ENCODE assay signal across 19 cellular contexts in the genomic region with DNA sequence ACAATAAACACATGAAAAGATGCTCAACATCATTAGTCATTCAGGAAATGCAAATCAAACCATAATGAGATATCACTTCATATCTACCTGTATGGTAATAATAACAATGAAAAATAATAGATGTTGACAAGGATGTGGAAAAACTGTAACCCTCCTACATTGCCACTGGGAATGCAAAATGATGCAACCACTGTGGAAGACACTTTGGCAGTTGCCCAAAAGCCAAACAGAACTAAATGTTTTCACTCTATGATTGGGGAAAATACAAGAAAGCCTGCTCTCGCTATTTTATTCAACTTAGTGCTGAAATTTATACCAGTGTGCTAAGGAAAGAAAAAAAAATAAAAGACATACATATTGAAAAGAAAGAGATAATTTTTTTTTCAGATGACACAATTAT.
DNase-seq lines count a peak whose midpoint lies in the region; ATAC-seq, FAIRE-seq and TF ChIP-seq lines count a peak whose summit lies in the region.
"Had no signal": no experiment of that assay in that cellular context is flagged by ENCODE, and none has a peak within 500 bp of the region (broad histone marks: within the 10 kb centered on the region; RNA-seq: fewer than 3 reads in every experiment).

No MANE protein-coding gene starts in this region.

- H3K4me3 Mint-ChIP-seq in astrocyte (ENCODE audit: unreplicated experiment): no peak overlapping the region
- no peak overlapping the region for H3K4me3 Mint-ChIP-seq in stimulated activated naive B cell treated with anti-CD40 and anti-IgM and Interleukin-4, amounts not matched to agents 10 μg/mL and 1 μg/mL and 100 μg/mL, for 72 hours
- H3K4me3 Mint-ChIP-seq: B cell; CD4-positive, alpha-beta T cell had no signal

- H2BK5ac ChIP-seq in IMR-90 (ENCODE audit: low read depth, low read length, poor library complexity, severe bottlenecking): no peak overlapping the region

- H3K27me3 ChIP-seq in IMR-90 (ENCODE audit: control insufficient read depth, insufficient read depth, low read length) (no peaks in the 10 kb centered on the region), astrocyte (ENCODE audit: insufficient read depth, low read length) (no peaks in the 10 kb centered on the region), hepatocyte (no peaks in the 10 kb centered on the region)

- no peak overlapping the region for H2BK20ac ChIP-seq in IMR-90 (ENCODE audit: low read depth, low read length)

- no peaks in the 10 kb centered on the region for H3K79me2 ChIP-seq in astrocyte (ENCODE audit: insufficient read depth, low read length)
- no peaks in the 10 kb centered on the region for H3K79me2 ChIP-seq in hepatocyte

- no peaks in the 10 kb centered on the region for H3K79me1 ChIP-seq in IMR-90 (ENCODE audit: low read depth in 1 of 2, low read length in 2 of 2)

- H3K36me3 Mint-ChIP-seq in astrocyte (ENCODE audit: low read depth, unreplicated experiment): no peaks in the 10 kb centered on the region
- H3K36me3 Mint-ChIP-seq in stimulated activated naive B cell treated with anti-CD40 and anti-IgM and Interleukin-4, amounts not matched to agents 10 μg/mL and 1 μg/mL and 100 μg/mL, for 72 hours: no peaks in the 10 kb centered on the region

- no peak overlapping the region for H4K91ac ChIP-seq in IMR-90 (ENCODE audit: insufficient read depth, low read depth, low read length)

- H4K5ac ChIP-seq in IMR-90 (ENCODE audit: low read depth, low read length): no peak overlapping the region

- no peak for TF ChIP-seq CTCF in IMR-90 (conservative IDR thresholded peaks at IDR 0.05; ENCODE audit: low read depth, low read length)
- no peak for TF ChIP-seq CTCF in astrocyte (IDR thresholded peaks at IDR 0.05; ENCODE audit: insufficient read depth, low read depth, low read length)
- no peak for TF ChIP-seq CTCF in hepatocyte (IDR thresholded peaks at IDR 0.05; ENCODE audit: poor library complexity)

- H3K56ac ChIP-seq in IMR-90 (ENCODE audit: extremely low read depth, insufficient read depth, low read length): no peak overlapping the region

- TF ChIP-seq POLR2A in IMR-90 (IDR thresholded peaks at IDR 0.05; ENCODE audit: low read depth, low read length): no peak

- H3K18ac ChIP-seq in IMR-90 (ENCODE audit: low read depth, low read length): no peak overlapping the region

- no peak overlapping the region for H3K14ac ChIP-seq in IMR-90 (replicated peaks; ENCODE audit: low read depth, low read length)

- POLR2A ChIA-PET in IMR-90 (lab: Charles Lee; ENCODE audit: unreplicated experiment): no interaction called here

- no peaks in the 10 kb centered on the region for H3K36me3 ChIP-seq in IMR-90 (ENCODE audit: control insufficient read depth, insufficient read depth, low read length)
- H3K36me3 ChIP-seq in astrocyte (ENCODE audit: insufficient read depth, low read length): no peaks in the 10 kb centered on the region
- H3K36me3 ChIP-seq in hepatocyte (replicated peaks; ENCODE audit: insufficient read depth, low read depth): no peaks in the 10 kb centered on the region

- H3K9me1 ChIP-seq in IMR-90 (ENCODE audit: insufficient read depth, low read length): no peaks in the 10 kb centered on the region

- H3K4me2 ChIP-seq in IMR-90 (ENCODE audit: low read depth, low read length): no peak overlapping the region
- H3K4me2 ChIP-seq in astrocyte (ENCODE audit: low read length): no peak overlapping the region
- no peak overlapping the region for H3K4me2 ChIP-seq in hepatocyte
- H3K4me2 ChIP-seq: KMS-11, PC-9 had no signal

- no peak for ATAC-seq in IMR-90 (ENCODE audit: low read depth)
- no peak for ATAC-seq in HG03442 (IDR thresholded peaks at IDR 0.05; ENCODE audit: unreplicated experiment)
- no peak for ATAC-seq in stimulated activated naive B cell treated with anti-CD40 and anti-IgM and Interleukin-4, amounts not matched to agents 10 μg/mL and 1 μg/mL and 100 μg/mL, for 72 hours (replicated peaks)
- ATAC-seq in GM21423 (IDR thresholded peaks at IDR 0.05; ENCODE audit: unreplicated experiment): no peak
- ATAC-seq: GM12878 had no signal

- no peak overlapping the region for H2BK15ac ChIP-seq in IMR-90 (ENCODE audit: low read depth, low read length)

- H2AFZ ChIP-seq in IMR-90 (replicated peaks; ENCODE audit: low read length, poor library complexity) (no peak overlapping the region), astrocyte (ENCODE audit: low read depth, low read length) (no peak overlapping the region), hepatocyte (no peak overlapping the region)
- H2AFZ ChIP-seq: PC-9 had no signal

- H3K4me1 ChIP-seq in IMR-90 (ENCODE audit: control insufficient read depth, insufficient read depth, low read length) (no peaks in the 10 kb centered on the region), astrocyte (ENCODE audit: insufficient read depth, low read length) (no peaks in the 10 kb centered on the region), hepatocyte (ENCODE audit: insufficient read depth) (no peaks in the 10 kb centered on the region)

- peaks cover 5% of the 10 kb centered on the region; the same call in 1 of the 2 replicates for H3K9me3 ChIP-seq in IMR-90 (ENCODE audit: control insufficient read depth, insufficient read depth, low read length)
- H3K9me3 ChIP-seq in astrocyte (ENCODE audit: insufficient read depth, low read depth, low read length): no peaks in the 10 kb centered on the region
- no peaks in the 10 kb centered on the region for H3K9me3 ChIP-seq in hepatocyte (ENCODE audit: low read depth)

- H3K27ac ChIP-seq in IMR-90 (ENCODE audit: insufficient read depth, low read length) (no peak overlapping the region), astrocyte (ENCODE audit: low read depth, low read length) (no peak overlapping the region), hepatocyte (no peak overlapping the region)
- H3K27ac ChIP-seq: KMS-11, PC-9 had no signal

- TF ChIP-seq RAD21 in IMR-90 (IDR thresholded peaks at IDR 0.05; ENCODE audit: low read length): no peak

- H3K4ac ChIP-seq in IMR-90 (ENCODE audit: low read depth, low read length): no peak overlapping the region

- no peak overlapping the region for H2AK9ac ChIP-seq in IMR-90 (replicated peaks; ENCODE audit: low read depth, low read length, poor library complexity)

- CTCF ChIA-PET in IMR-90 (lab: Yijun Ruan, JAX): no interaction called here

- BruUV-seq in IMR-90 (replicated peaks; lab: Mats Ljungman, UMichigan): no TSS peak

- no peaks in the 10 kb centered on the region for H4K20me1 ChIP-seq in IMR-90 (ENCODE audit: insufficient read depth, low read length)
- no peaks in the 10 kb centered on the region for H4K20me1 ChIP-seq in astrocyte (ENCODE audit: insufficient read depth, low read length)
- H4K20me1 ChIP-seq in hepatocyte (ENCODE audit: insufficient read depth, poor library complexity, severe bottlenecking): no peaks in the 10 kb centered on the region

- intact Hi-C loops in IMR-90 (cut with micrococcal nuclease): no loop called here

- peak overlapping the region; percentile 81 for H3K27ac Mint-ChIP-seq in astrocyte (ENCODE audit: unreplicated experiment)
- H3K27ac Mint-ChIP-seq in stimulated activated naive B cell treated with anti-CD40 and anti-IgM and Interleukin-4, amounts not matched to agents 10 μg/mL and 1 μg/mL and 100 μg/mL, for 72 hours: no peak overlapping the region
- H3K27ac Mint-ChIP-seq: B cell; CD4-positive, alpha-beta T cell had no signal

- no peaks in the 10 kb centered on the region for H3K27me3 Mint-ChIP-seq in astrocyte (ENCODE audit: low read depth, unreplicated experiment)
- H3K27me3 Mint-ChIP-seq in stimulated activated naive B cell treated with anti-CD40 and anti-IgM and Interleukin-4, amounts not matched to agents 10 μg/mL and 1 μg/mL and 100 μg/mL, for 72 hours: no peaks in the 10 kb centered on the region
- H3K27me3 Mint-ChIP-seq: B cell; CD4-positive, alpha-beta T cell had no signal

- peak; percentile 34 for DNase-seq in Ammon's horn (ENCODE audit: low spot score)
- no peak for DNase-seq in IMR-90
- no peak for DNase-seq in astrocyte (ENCODE audit: low read depth)
- peak; percentile 15 for DNase-seq in hepatocyte (ENCODE audit: low spot score)
- DNase-seq in iPS-NIHi7 (ENCODE audit: extremely low spot score): no peak
- DNase-seq in stimulated activated naive B cell treated with anti-CD40 and anti-IgM and Interleukin-4, amounts not matched to agents 10 μg/mL and 1 μg/mL and 100 μg/mL, for 72 hours: no peak
- DNase-seq: ACHN; Calu3; CD4-positive, alpha-beta T cell; MM.1S; NCI-H2081; NCI-H446; PC-9 had no signal

- H2BK120ac ChIP-seq in IMR-90 (ENCODE audit: low read depth, low read length): no peak overlapping the region

- H3K9ac ChIP-seq in IMR-90 (ENCODE audit: low read depth, low read length) (no peak overlapping the region), astrocyte (ENCODE audit: low read length) (no peak overlapping the region)
- H3K9ac ChIP-seq: KMS-11 had no signal

- no peak for FAIRE-seq in astrocyte (lab: Jason Lieb, UNC)
- FAIRE-seq: GM12878, GM18507 had no signal

- no peak overlapping the region for H3K4me3 ChIP-seq in IMR-90 (ENCODE audit: insufficient read depth, low read depth, low read length)
- no peak overlapping the region for H3K4me3 ChIP-seq in astrocyte (ENCODE audit: insufficient read depth, low read depth, low read length)
- no peak overlapping the region for H3K4me3 ChIP-seq in hepatocyte
- H3K4me3 ChIP-seq: GM12878, PC-9 had no signal

- H3K23ac ChIP-seq in IMR-90 (ENCODE audit: low read depth, low read length): no peak overlapping the region

- no peaks in the 10 kb centered on the region for H3K9me3 Mint-ChIP-seq in astrocyte (ENCODE audit: unreplicated experiment)
- H3K9me3 Mint-ChIP-seq in stimulated activated naive B cell treated with anti-CD40 and anti-IgM and Interleukin-4, amounts not matched to agents 10 μg/mL and 1 μg/mL and 100 μg/mL, for 72 hours: peaks cover 1 to 3% of the 10 kb centered on the region in 2 donors

- WGBS in IMR-90 (ENCODE audit: extremely low coverage in 2 of 2, insufficient read length in 1 of 2), 2 experiments: no CpG with 5 or more reads among the region's 1 CpG
- 73% methylated on average over 1 of the region's 1 CpG for WGBS in hepatocyte (ENCODE audit: low lambda C conversion rate, missing lambda C conversion rate)

- H4K8ac ChIP-seq in IMR-90 (ENCODE audit: low read depth in 2 of 2, low read length in 2 of 2): no peak overlapping the region

- dilution Hi-C loops in IMR-90 (cut with HindIII; ENCODE audit: low sequenced_read_pairs, unreplicated experiment): no loop called here

- no peaks in the 10 kb centered on the region for H3K9me2 ChIP-seq in hepatocyte (replicated peaks; ENCODE audit: insufficient read depth)

- no peak overlapping the region for H2AK5ac ChIP-seq in IMR-90 (ENCODE audit: low read depth, low read length)

- H3K4me1 Mint-ChIP-seq in astrocyte (ENCODE audit: low read depth, unreplicated experiment): peaks cover 6% of the 10 kb centered on the region
- no peaks in the 10 kb centered on the region for H3K4me1 Mint-ChIP-seq in stimulated activated naive B cell treated with anti-CD40 and anti-IgM and Interleukin-4, amounts not matched to agents 10 μg/mL and 1 μg/mL and 100 μg/mL, for 72 hours
- H3K4me1 Mint-ChIP-seq: B cell had no signal

- in situ Hi-C loops in IMR-90 (cut with MboI; ENCODE audit: low sequenced_read_pairs): no loop called here

TF ChIP-seq in IMR-90, 13 proteins besides CTCF, POLR2A, EP300 and RAD21:
- TF ChIP-seq CEBPB (IDR thresholded peaks at IDR 0.05; ENCODE audit: low read depth, low read length) (0 out of 2 replicates have a peak, but pooled peaks have one; percentile 4), MXI1 (IDR thresholded peaks at IDR 0.05; ENCODE audit: borderline replicate concordance, low read depth, low read length) (no peak)

Comparison
In these comparisons a context has a peak if more than half of its experiments do, and no peak if none do; other contexts are left out.
1. DNase-seq: peak in Ammon's horn (single experiment) and hepatocyte (single experiment); none in IMR-90 (single experiment), astrocyte (single experiment), iPS-NIHi7 (single experiment) and stimulated activated naive B cell treated with anti-CD40 and anti-IgM and Interleukin-4, amounts not matched to agents 10 μg/mL and 1 μg/mL and 100 μg/mL, for 72 hours (single experiment).